Comparison of ENCODE assay signal across 1 cellular context in the genomic region with DNA sequence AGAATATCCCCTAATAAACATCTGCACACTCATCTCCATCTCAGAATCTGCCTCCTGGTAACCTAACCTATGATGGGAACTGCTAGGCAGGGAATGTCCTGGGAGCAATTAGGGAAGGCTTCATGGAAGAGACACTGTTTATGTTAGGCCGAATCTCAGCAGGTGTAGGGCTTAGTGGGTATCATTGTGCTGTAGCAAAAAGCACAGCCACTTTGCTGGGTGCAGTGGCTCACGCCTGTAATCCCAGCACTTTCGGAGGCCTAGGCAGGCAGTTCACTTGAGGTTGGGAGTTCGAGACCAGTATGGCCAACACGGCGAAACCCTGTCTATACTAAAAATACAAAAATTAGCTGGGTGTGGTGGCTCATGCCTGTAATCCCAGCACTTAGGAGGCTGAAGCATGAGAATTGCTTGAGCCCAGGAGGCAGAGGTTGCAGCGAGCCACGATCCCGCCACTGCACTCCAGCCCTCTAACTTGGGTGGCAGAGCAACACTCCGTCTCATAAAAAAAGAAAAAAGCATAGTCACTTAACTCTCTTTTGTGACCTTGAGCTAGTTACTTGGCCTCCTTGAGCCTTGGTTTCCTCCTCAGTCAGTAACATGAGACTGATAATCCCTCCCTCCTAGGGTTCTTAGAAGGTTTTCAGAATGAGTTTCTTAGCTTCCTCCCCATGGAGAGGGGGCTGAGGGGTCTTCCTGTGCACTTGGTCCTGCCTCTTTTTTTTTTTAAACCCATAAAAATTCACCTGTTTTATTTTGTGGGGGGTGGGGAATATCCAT.
A peak's percentile ranks its signal among the peaks of the same experiment; 100 is the strongest.
TF ChIP-seq lines count a peak whose summit lies in the region.

No MANE protein-coding gene starts in this region.

TF ChIP-seq in HepG2, 621 proteins besides CTCF, POLR2A, EP300 and RAD21 (continued from another document):
- TF ChIP-seq MAZ (IDR thresholded peaks at IDR 0.05; ENCODE audit: borderline replicate concordance, low read depth, low read length) = no peak
- TF ChIP-seq MAZ (CRISPR knock-in tag; IDR thresholded peaks at IDR 0.05; ENCODE audit: low read depth) = no peak
- no peak for TF ChIP-seq HNF4G (IDR thresholded peaks at IDR 0.05; ENCODE audit: borderline replicate concordance, low read depth, low read length)
- TF ChIP-seq HNF4G (CRISPR knock-in tag; IDR thresholded peaks at IDR 0.05; ENCODE audit: borderline replicate concordance, low read depth) = no peak
- TF ChIP-seq, protein P1, sequence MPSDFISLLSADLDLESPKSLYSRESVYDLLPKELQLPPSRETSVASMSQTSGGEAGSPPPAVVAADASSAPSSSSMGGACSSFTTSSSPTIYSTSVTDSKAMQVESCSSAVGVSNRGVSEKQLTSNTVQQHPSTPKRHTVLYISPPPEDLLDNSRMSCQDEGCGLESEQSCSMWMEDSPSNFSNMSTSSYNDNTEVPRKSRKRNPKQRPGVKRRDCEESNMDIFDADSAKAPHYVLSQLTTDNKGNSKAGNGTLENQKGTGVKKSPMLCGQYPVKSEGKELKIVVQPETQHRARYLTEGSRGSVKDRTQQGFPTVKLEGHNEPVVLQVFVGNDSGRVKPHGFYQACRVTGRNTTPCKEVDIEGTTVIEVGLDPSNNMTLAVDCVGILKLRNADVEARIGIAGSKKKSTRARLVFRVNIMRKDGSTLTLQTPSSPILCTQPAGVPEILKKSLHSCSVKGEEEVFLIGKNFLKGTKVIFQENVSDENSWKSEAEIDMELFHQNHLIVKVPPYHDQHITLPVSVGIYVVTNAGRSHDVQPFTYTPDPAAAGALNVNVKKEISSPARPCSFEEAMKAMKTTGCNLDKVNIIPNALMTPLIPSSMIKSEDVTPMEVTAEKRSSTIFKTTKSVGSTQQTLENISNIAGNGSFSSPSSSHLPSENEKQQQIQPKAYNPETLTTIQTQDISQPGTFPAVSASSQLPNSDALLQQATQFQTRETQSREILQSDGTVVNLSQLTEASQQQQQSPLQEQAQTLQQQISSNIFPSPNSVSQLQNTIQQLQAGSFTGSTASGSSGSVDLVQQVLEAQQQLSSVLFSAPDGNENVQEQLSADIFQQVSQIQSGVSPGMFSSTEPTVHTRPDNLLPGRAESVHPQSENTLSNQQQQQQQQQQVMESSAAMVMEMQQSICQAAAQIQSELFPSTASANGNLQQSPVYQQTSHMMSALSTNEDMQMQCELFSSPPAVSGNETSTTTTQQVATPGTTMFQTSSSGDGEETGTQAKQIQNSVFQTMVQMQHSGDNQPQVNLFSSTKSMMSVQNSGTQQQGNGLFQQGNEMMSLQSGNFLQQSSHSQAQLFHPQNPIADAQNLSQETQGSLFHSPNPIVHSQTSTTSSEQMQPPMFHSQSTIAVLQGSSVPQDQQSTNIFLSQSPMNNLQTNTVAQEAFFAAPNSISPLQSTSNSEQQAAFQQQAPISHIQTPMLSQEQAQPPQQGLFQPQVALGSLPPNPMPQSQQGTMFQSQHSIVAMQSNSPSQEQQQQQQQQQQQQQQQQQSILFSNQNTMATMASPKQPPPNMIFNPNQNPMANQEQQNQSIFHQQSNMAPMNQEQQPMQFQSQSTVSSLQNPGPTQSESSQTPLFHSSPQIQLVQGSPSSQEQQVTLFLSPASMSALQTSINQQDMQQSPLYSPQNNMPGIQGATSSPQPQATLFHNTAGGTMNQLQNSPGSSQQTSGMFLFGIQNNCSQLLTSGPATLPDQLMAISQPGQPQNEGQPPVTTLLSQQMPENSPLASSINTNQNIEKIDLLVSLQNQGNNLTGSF (CRISPR knock-in tag; IDR thresholded peaks at IDR 0.05) = no peak
- TF ChIP-seq, protein P2, sequence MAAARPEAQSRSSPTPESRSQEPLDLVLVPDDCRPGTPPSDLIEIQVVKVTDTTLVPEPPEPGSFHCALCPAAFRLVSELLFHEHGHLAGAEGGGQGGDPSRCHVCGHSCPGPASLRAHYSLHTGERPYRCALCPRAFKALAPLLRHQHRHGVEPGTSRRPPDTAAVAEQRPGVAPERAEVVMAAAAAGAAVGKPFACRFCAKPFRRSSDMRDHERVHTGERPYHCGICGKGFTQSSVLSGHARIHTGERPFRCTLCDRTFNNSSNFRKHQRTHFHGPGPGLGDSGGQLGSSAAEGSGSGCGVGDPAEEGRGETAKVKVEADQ (CRISPR knock-in tag; IDR thresholded peaks at IDR 0.05; ENCODE audit: borderline replicate concordance) = no peak
- TF ChIP-seq ZNF331 (CRISPR knock-in tag; IDR thresholded peaks at IDR 0.05) = no peak
- TF ChIP-seq BRD4 (CRISPR knock-in tag; IDR thresholded peaks at IDR 0.05) = no peak
- TF ChIP-seq ZNF232 (CRISPR knock-in tag; IDR thresholded peaks at IDR 0.05; ENCODE audit: borderline replicate concordance) = no peak
- no peak for TF ChIP-seq REXO4 (CRISPR knock-in tag; IDR thresholded peaks at IDR 0.05; ENCODE audit: borderline replicate concordance)
- no peak for TF ChIP-seq BATF2 (CRISPR knock-in tag; IDR thresholded peaks at IDR 0.05)
- TF ChIP-seq ZBTB10 (CRISPR knock-in tag; IDR thresholded peaks at IDR 0.05; ENCODE audit: borderline replicate concordance) = no peak
- TF ChIP-seq ELF3 (CRISPR knock-in tag; IDR thresholded peaks at IDR 0.05) = no peak
- TF ChIP-seq FIP1L1 (IDR thresholded peaks at IDR 0.05; ENCODE audit: borderline replicate concordance, insufficient read depth, low read depth, low read length) = no peak
- TF ChIP-seq ZNF552 (CRISPR knock-in tag; IDR thresholded peaks at IDR 0.05; ENCODE audit: borderline replicate concordance) = no peak
- TF ChIP-seq SP1 (IDR thresholded peaks at IDR 0.05) = no peak
- no peak for TF ChIP-seq SP1 (CRISPR knock-in tag; IDR thresholded peaks at IDR 0.05)
- peak; percentile 35; the same call in 1 of the 2 replicates for TF ChIP-seq ZNF574 (CRISPR knock-in tag; IDR thresholded peaks at IDR 0.05)
- no peak for TF ChIP-seq PBX3 (CRISPR knock-in tag; IDR thresholded peaks at IDR 0.05; ENCODE audit: borderline replicate concordance)
- peak; percentile 50 for TF ChIP-seq POLR2AphosphoS5 (IDR thresholded peaks at IDR 0.05; ENCODE audit: low read depth, low read length)
- no peak for TF ChIP-seq MZF1 (CRISPR knock-in tag; IDR thresholded peaks at IDR 0.05; ENCODE audit: borderline replicate concordance)
